18 cellular contexts compared by ENCODE assay signal in the genomic region with DNA sequence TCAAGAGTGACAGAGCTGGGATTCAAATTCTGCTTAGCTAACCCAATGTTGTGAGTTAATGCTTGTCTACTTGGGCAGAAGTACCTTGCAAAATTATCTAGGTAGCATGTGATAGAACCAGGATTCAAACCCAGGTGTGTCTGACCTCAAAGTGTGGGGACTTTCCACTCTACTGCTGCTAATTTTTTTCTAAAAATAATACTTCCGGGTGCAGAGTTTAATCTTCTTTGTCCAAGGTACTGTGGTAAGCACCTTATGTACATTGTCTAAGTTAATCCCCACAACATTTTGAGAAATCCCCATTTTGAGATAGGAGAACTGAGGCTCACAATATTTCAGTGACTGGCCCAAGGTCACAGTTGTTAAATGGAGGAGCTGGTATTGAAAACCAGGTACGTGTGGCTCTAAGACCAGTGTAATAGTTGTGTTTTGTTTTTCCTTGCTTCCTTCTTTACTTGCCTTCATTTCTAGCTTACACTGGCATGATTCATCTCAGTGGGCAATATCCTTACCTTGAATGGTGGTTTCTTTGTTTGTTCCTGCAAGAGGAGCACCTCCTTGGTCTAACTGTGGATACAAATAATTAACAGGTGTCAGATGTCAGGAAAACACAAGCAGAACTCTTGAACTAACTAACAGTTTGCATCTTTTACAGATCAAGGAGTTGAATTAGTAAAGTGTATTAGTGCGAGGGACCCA. TPM values are rescaled to one million over a fixed set of nuclear protein-coding genes. Genes with fewer than 3 reads are reported as not detected.
DNase-seq lines count a peak whose midpoint lies in the region; ATAC-seq and TF ChIP-seq lines count a peak whose summit lies in the region.
"Had no signal": no experiment of that assay in that cellular context is flagged by ENCODE, and none has a peak within 500 bp of the region (broad histone marks: within the 10 kb centered on the region; RNA-seq: fewer than 3 reads in every experiment).

No MANE protein-coding gene starts in this region.

- H3K36me3 Mint-ChIP-seq in activated T-helper 1 cell treated with anti-CD3 and anti-CD28 coated beads, Interleukin-12 subunit alpha, Interleukin-12 subunit beta, Interleukin-2, Interleukin-4 antibody, amounts not matched to agents 30 ng/mL and 10 ng/mL and 1 ng/mL, durations not matched to agents 14 hours and 24 hours and 36 hours (ENCODE audit: low read depth): no peaks in the 10 kb centered on the region

- intact Hi-C loops in activated T-helper 1 cell treated with anti-CD3 and anti-CD28 coated beads, Interleukin-12 subunit alpha, Interleukin-12 subunit beta, Interleukin-2, Interleukin-4 antibody, amounts not matched to agents 30 ng/mL and 10 ng/mL and 1 ng/mL, durations not matched to agents 14 hours and 24 hours and 36 hours (cut with micrococcal nuclease): no loop called here
- intact Hi-C loops in ascending aorta (cut with DNase I): no loop called here
- intact Hi-C loops in upper lobe of right lung (cut with DNase I): no loop called here

- H3K36me3 ChIP-seq in ascending aorta (no peaks in the 10 kb centered on the region), upper lobe of right lung (no peaks in the 10 kb centered on the region)
- H3K36me3 ChIP-seq: adrenal gland, BLaER1, gastrocnemius medialis, vagina had no signal

- peaks cover 7% of the 10 kb centered on the region for H3K9me3 Mint-ChIP-seq in activated T-helper 1 cell treated with anti-CD3 and anti-CD28 coated beads, Interleukin-12 subunit alpha, Interleukin-12 subunit beta, Interleukin-2, Interleukin-4 antibody, amounts not matched to agents 30 ng/mL and 10 ng/mL and 1 ng/mL, durations not matched to agents 14 hours and 24 hours and 36 hours
- H3K9me3 Mint-ChIP-seq: nephron progenitor cell had no signal

- no peaks in the 10 kb centered on the region for H3K4me1 ChIP-seq in ascending aorta
- no peaks in the 10 kb centered on the region for H3K4me1 ChIP-seq in upper lobe of right lung
- H3K4me1 ChIP-seq: BLaER1, gastrocnemius medialis, vagina had no signal

- DNase-seq in activated T-helper 1 cell treated with anti-CD3 and anti-CD28 coated beads, Interleukin-12 subunit alpha, Interleukin-12 subunit beta, Interleukin-2, Interleukin-4 antibody, amounts not matched to agents 30 ng/mL and 10 ng/mL and 1 ng/mL, durations not matched to agents 14 hours and 24 hours and 36 hours (ENCODE audit: low spot score): no peak
- DNase-seq in ascending aorta (ENCODE audit: low spot score in 2 of 2) (no peak), upper lobe of right lung (no peak)
- DNase-seq: adrenal gland, gastrocnemius medialis, kidney glomerular epithelial cell, NCI-H2029 treated with DMSO at 0.1 percent for 48 hours, nephron progenitor cell had no signal

- H3K4me3 ChIP-seq in ascending aorta (no peak overlapping the region), upper lobe of right lung (no peak overlapping the region)
- H3K4me3 ChIP-seq: adrenal gland, BLaER1, gastrocnemius medialis, K562, vagina had no signal

- peak; percentile 73 for ATAC-seq in GM18520 (IDR thresholded peaks at IDR 0.05; ENCODE audit: unreplicated experiment)
- ATAC-seq in GM21447 (IDR thresholded peaks at IDR 0.05; ENCODE audit: unreplicated experiment): peak; percentile 77
- ATAC-seq in HG03175 (IDR thresholded peaks at IDR 0.05; ENCODE audit: unreplicated experiment): peak; percentile 69
- peak; percentile 32 for ATAC-seq in esophagus mucosa
- no peak for ATAC-seq in HG03342 (IDR thresholded peaks at IDR 0.05; ENCODE audit: unreplicated experiment)
- ATAC-seq in upper lobe of right lung: no peak
- ATAC-seq: gastrocnemius medialis, K562, Panc1 had no signal

- H3K27me3 ChIP-seq in ascending aorta (no peaks in the 10 kb centered on the region), upper lobe of right lung (no peaks in the 10 kb centered on the region)
- H3K27me3 ChIP-seq: adrenal gland, BLaER1, gastrocnemius medialis, vagina had no signal

- H3K4me1 Mint-ChIP-seq in activated T-helper 1 cell treated with anti-CD3 and anti-CD28 coated beads, Interleukin-12 subunit alpha, Interleukin-12 subunit beta, Interleukin-2, Interleukin-4 antibody, amounts not matched to agents 30 ng/mL and 10 ng/mL and 1 ng/mL, durations not matched to agents 14 hours and 24 hours and 36 hours (ENCODE audit: low read depth): no peaks in the 10 kb centered on the region
- H3K4me1 Mint-ChIP-seq: nephron progenitor cell had no signal

- TF ChIP-seq CTCF in ascending aorta (IDR thresholded peaks at IDR 0.05): no peak
- TF ChIP-seq CTCF in upper lobe of right lung (IDR thresholded peaks at IDR 0.05): no peak

- H3K27ac Mint-ChIP-seq in activated T-helper 1 cell treated with anti-CD3 and anti-CD28 coated beads, Interleukin-12 subunit alpha, Interleukin-12 subunit beta, Interleukin-2, Interleukin-4 antibody, amounts not matched to agents 30 ng/mL and 10 ng/mL and 1 ng/mL, durations not matched to agents 14 hours and 24 hours and 36 hours: no peak overlapping the region
- H3K27ac Mint-ChIP-seq: nephron progenitor cell had no signal

- H3K4me3 Mint-ChIP-seq in activated T-helper 1 cell treated with anti-CD3 and anti-CD28 coated beads, Interleukin-12 subunit alpha, Interleukin-12 subunit beta, Interleukin-2, Interleukin-4 antibody, amounts not matched to agents 30 ng/mL and 10 ng/mL and 1 ng/mL, durations not matched to agents 14 hours and 24 hours and 36 hours: no peak overlapping the region
- H3K4me3 Mint-ChIP-seq: nephron progenitor cell had no signal

- H3K27me3 Mint-ChIP-seq in activated T-helper 1 cell treated with anti-CD3 and anti-CD28 coated beads, Interleukin-12 subunit alpha, Interleukin-12 subunit beta, Interleukin-2, Interleukin-4 antibody, amounts not matched to agents 30 ng/mL and 10 ng/mL and 1 ng/mL, durations not matched to agents 14 hours and 24 hours and 36 hours (ENCODE audit: insufficient read depth): peaks cover 2% of the 10 kb centered on the region

- no peaks in the 10 kb centered on the region for H3K9me3 ChIP-seq in ascending aorta
- no peaks in the 10 kb centered on the region for H3K9me3 ChIP-seq in upper lobe of right lung
- H3K9me3 ChIP-seq: adrenal gland, BLaER1, gastrocnemius medialis, vagina had no signal

- H3K27ac ChIP-seq in ascending aorta: no peak overlapping the region
- no peak overlapping the region for H3K27ac ChIP-seq in upper lobe of right lung
- H3K27ac ChIP-seq: adrenal gland, BLaER1, gastrocnemius medialis, vagina had no signal

RNA-seq across cellular contexts. Expression of a gene that starts 7.5 kb away (rescaled TPM):
- 0.08 TPM for total RNA-seq in esophagus mucosa
- total RNA-seq in activated T-helper 1 cell treated with anti-CD3 and anti-CD28 coated beads, Interleukin-12 subunit alpha, Interleukin-12 subunit beta, Interleukin-2, Interleukin-4 antibody, amounts not matched to agents 30 ng/mL and 10 ng/mL and 1 ng/mL, durations not matched to agents 14 hours and 24 hours and 36 hours: not detected in 2 replicates
- total RNA-seq in ascending aorta: 4.8 TPM
- not detected for total RNA-seq in upper lobe of right lung
- total RNA-seq: H1, vagina had no signal

RNA-seq across cellular contexts. Expression of a gene that starts 29.5 kb away (rescaled TPM):
- total RNA-seq in esophagus mucosa (5.1 TPM), ascending aorta (30.4 TPM), upper lobe of right lung (21.9 TPM)
- 11.7 and 11.8 TPM in 2 replicates for total RNA-seq in activated T-helper 1 cell treated with anti-CD3 and anti-CD28 coated beads, Interleukin-12 subunit alpha, Interleukin-12 subunit beta, Interleukin-2, Interleukin-4 antibody, amounts not matched to agents 30 ng/mL and 10 ng/mL and 1 ng/mL, durations not matched to agents 14 hours and 24 hours and 36 hours

RNA-seq across cellular contexts. Expression of a gene that starts 29.7 kb away (rescaled TPM):
- total RNA-seq in esophagus mucosa (6.9 TPM), ascending aorta (2.6 TPM), upper lobe of right lung (9.8 TPM)
- 16.3 and 16.6 TPM in 2 replicates for total RNA-seq in activated T-helper 1 cell treated with anti-CD3 and anti-CD28 coated beads, Interleukin-12 subunit alpha, Interleukin-12 subunit beta, Interleukin-2, Interleukin-4 antibody, amounts not matched to agents 30 ng/mL and 10 ng/mL and 1 ng/mL, durations not matched to agents 14 hours and 24 hours and 36 hours

RNA-seq across cellular contexts. Expression of a gene that starts 43.3 kb away (rescaled TPM):
- 0.08 TPM for total RNA-seq in esophagus mucosa
- total RNA-seq in activated T-helper 1 cell treated with anti-CD3 and anti-CD28 coated beads, Interleukin-12 subunit alpha, Interleukin-12 subunit beta, Interleukin-2, Interleukin-4 antibody, amounts not matched to agents 30 ng/mL and 10 ng/mL and 1 ng/mL, durations not matched to agents 14 hours and 24 hours and 36 hours: 0.08 TPM in 1 of 2 replicates, not detected in the other
- total RNA-seq in ascending aorta: 0.53 TPM
- 1.0 TPM for total RNA-seq in upper lobe of right lung
- total RNA-seq: vagina had no signal

Comparison
In these comparisons a context has a peak if more than half of its experiments do, and no peak if none do; other contexts are left out.
1. ATAC-seq: peak in GM18520 (single experiment), GM21447 (single experiment), HG03175 (single experiment) and esophagus mucosa (single experiment); none in HG03342 (single experiment) and upper lobe of right lung (single experiment).